ENCODE assay signal across 1 cellular context in the genomic region with DNA sequence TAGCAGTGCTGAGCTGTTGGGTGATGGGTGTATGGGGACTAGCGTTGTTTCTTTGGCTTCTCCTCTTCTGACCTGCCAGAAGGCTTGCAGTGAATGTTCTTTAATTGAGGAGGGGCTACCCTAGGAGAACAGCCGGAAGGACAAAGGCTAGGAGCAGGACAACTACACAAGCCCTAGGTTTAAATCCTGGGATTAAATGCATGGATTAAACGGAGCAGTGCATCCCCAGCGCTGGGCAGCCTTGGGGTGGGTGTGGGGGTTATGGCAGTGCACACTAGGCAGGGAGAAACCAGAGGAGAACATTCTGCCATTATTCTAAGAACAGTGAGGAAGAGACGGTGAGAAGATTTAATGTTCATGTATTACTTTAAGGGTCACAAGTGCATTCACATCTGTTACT.
TF ChIP-seq lines count a peak whose summit lies in the region.

No MANE protein-coding gene starts in this region.

TF ChIP-seq in HepG2, 621 proteins besides CTCF, POLR2A, EP300 and RAD21:
- no peak for TF ChIP-seq NR2F2 (IDR thresholded peaks at IDR 0.05; ENCODE audit: borderline replicate concordance, low read depth)
- TF ChIP-seq FOXP1 (IDR thresholded peaks at IDR 0.05) = no peak
- no peak for TF ChIP-seq FOXP1 (CRISPR knock-in tag; IDR thresholded peaks at IDR 0.05)
- TF ChIP-seq SMAD1 (CRISPR knock-in tag; IDR thresholded peaks at IDR 0.05; ENCODE audit: borderline replicate concordance, low read depth) = no peak
- no peak for TF ChIP-seq PHF21A (CRISPR knock-in tag; IDR thresholded peaks at IDR 0.05)
- TF ChIP-seq ZNF414 (CRISPR knock-in tag; IDR thresholded peaks at IDR 0.05) = no peak
- TF ChIP-seq, protein P1, sequence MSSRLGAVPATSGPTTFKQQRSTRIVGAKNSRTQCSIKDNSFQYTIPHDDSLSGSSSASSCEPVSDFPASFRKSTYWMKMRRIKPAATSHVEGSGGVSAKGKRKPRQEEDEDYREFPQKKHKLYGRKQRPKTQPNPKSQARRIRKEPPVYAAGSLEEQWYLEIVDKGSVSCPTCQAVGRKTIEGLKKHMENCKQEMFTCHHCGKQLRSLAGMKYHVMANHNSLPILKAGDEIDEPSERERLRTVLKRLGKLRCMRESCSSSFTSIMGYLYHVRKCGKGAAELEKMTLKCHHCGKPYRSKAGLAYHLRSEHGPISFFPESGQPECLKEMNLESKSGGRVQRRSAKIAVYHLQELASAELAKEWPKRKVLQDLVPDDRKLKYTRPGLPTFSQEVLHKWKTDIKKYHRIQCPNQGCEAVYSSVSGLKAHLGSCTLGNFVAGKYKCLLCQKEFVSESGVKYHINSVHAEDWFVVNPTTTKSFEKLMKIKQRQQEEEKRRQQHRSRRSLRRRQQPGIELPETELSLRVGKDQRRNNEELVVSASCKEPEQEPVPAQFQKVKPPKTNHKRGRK (CRISPR knock-in tag; IDR thresholded peaks at IDR 0.05) = no peak
- no peak for TF ChIP-seq CEBPZ (IDR thresholded peaks at IDR 0.05; ENCODE audit: low read length)
- TF ChIP-seq ZNF574 (CRISPR knock-in tag; IDR thresholded peaks at IDR 0.05) = no peak
- no peak for TF ChIP-seq ZNF136 (CRISPR knock-in tag; IDR thresholded peaks at IDR 0.05; ENCODE audit: low read depth)
- TF ChIP-seq, protein P2, sequence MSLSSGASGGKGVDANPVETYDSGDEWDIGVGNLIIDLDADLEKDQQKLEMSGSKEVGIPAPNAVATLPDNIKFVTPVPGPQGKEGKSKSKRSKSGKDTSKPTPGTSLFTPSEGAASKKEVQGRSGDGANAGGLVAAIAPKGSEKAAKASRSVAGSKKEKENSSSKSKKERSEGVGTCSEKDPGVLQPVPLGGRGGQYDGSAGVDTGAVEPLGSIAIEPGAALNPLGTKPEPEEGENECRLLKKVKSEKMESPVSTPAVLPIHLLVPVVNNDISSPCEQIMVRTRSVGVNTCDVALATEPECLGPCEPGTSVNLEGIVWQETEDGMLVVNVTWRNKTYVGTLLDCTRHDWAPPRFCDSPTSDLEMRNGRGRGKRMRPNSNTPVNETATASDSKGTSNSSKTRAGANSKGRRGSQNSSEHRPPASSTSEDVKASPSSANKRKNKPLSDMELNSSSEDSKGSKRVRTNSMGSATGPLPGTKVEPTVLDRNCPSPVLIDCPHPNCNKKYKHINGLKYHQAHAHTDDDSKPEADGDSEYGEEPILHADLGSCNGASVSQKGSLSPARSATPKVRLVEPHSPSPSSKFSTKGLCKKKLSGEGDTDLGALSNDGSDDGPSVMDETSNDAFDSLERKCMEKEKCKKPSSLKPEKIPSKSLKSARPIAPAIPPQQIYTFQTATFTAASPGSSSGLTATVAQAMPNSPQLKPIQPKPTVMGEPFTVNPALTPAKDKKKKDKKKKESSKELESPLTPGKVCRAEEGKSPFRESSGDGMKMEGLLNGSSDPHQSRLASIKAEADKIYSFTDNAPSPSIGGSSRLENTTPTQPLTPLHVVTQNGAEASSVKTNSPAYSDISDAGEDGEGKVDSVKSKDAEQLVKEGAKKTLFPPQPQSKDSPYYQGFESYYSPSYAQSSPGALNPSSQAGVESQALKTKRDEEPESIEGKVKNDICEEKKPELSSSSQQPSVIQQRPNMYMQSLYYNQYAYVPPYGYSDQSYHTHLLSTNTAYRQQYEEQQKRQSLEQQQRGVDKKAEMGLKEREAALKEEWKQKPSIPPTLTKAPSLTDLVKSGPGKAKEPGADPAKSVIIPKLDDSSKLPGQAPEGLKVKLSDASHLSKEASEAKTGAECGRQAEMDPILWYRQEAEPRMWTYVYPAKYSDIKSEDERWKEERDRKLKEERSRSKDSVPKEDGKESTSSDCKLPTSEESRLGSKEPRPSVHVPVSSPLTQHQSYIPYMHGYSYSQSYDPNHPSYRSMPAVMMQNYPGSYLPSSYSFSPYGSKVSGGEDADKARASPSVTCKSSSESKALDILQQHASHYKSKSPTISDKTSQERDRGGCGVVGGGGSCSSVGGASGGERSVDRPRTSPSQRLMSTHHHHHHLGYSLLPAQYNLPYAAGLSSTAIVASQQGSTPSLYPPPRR (CRISPR knock-in tag; IDR thresholded peaks at IDR 0.05; ENCODE audit: borderline replicate concordance) = no peak
- TF ChIP-seq, protein P3, sequence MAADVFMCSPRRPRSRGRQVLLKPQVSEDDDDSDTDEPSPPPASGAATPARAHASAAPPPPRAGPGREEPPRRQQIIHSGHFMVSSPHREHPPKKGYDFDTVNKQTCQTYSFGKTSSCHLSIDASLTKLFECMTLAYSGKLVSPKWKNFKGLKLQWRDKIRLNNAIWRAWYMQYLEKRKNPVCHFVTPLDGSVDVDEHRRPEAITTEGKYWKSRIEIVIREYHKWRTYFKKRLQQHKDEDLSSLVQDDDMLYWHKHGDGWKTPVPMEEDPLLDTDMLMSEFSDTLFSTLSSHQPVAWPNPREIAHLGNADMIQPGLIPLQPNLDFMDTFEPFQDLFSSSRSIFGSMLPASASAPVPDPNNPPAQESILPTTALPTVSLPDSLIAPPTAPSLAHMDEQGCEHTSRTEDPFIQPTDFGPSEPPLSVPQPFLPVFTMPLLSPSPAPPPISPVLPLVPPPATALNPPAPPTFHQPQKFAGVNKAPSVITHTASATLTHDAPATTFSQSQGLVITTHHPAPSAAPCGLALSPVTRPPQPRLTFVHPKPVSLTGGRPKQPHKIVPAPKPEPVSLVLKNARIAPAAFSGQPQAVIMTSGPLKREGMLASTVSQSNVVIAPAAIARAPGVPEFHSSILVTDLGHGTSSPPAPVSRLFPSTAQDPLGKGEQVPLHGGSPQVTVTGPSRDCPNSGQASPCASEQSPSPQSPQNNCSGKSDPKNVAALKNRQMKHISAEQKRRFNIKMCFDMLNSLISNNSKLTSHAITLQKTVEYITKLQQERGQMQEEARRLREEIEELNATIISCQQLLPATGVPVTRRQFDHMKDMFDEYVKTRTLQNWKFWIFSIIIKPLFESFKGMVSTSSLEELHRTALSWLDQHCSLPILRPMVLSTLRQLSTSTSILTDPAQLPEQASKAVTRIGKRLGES (CRISPR knock-in tag; IDR thresholded peaks at IDR 0.05; ENCODE audit: borderline replicate concordance) = no peak
- no peak for TF ChIP-seq DNMT1 (CRISPR knock-in tag; IDR thresholded peaks at IDR 0.05)
- no peak for TF ChIP-seq ZNF431 (CRISPR knock-in tag; IDR thresholded peaks at IDR 0.05; ENCODE audit: borderline replicate concordance, low read depth)
- no peak for TF ChIP-seq BRF2 (CRISPR knock-in tag; IDR thresholded peaks at IDR 0.05)
- no peak for TF ChIP-seq WIZ (CRISPR knock-in tag; IDR thresholded peaks at IDR 0.05)
- TF ChIP-seq, protein P4, sequence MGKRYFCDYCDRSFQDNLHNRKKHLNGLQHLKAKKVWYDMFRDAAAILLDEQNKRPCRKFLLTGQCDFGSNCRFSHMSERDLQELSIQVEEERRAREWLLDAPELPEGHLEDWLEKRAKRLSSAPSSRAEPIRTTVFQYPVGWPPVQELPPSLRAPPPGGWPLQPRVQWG (CRISPR knock-in tag; IDR thresholded peaks at IDR 0.05; ENCODE audit: borderline replicate concordance, low read depth) = no peak
